ENCODE assay signal across 9 cellular contexts in genomic region chr5:179608131-179608581, GRCh38. TPM values are rescaled to one million over a fixed set of nuclear protein-coding genes. Genes with fewer than 3 reads are reported as not detected.
DNase-seq lines count a peak whose midpoint lies in the region; ATAC-seq lines count a peak whose summit lies in the region.
"Had no signal": no experiment of that assay in that cellular context is flagged by ENCODE, and none has a peak within 500 bp of the region (broad histone marks: within the 10 kb centered on the region; RNA-seq: fewer than 3 reads in every experiment).

No MANE protein-coding gene starts in this region.

- peaks cover 66% of the 10 kb centered on the region for H3K36me3 Mint-ChIP-seq in activated T-helper 2 cell treated with anti-CD3 and anti-CD28 coated beads, Interferon-gamma antibody, Interleukin-2, Interleukin-4, amounts not matched to agents 10 μg/mL and 5 μg/mL and 100 μg/mL, durations not matched to agents 14 hours and 24 hours and 36 hours (ENCODE audit: low read depth)
- H3K36me3 Mint-ChIP-seq in memory B cell = peaks cover 40% of the 10 kb centered on the region

- no peak overlapping the region for H3K27ac ChIP-seq in Karpas-422 (ENCODE audit: low read length)

- H3K27ac Mint-ChIP-seq in activated T-helper 2 cell treated with anti-CD3 and anti-CD28 coated beads, Interferon-gamma antibody, Interleukin-2, Interleukin-4, amounts not matched to agents 10 μg/mL and 5 μg/mL and 100 μg/mL, durations not matched to agents 14 hours and 24 hours and 36 hours = peak overlapping the region; percentile 68
- no peak overlapping the region for H3K27ac Mint-ChIP-seq in memory B cell

- H3K9me3 Mint-ChIP-seq in activated T-helper 2 cell treated with anti-CD3 and anti-CD28 coated beads, Interferon-gamma antibody, Interleukin-2, Interleukin-4, amounts not matched to agents 10 μg/mL and 5 μg/mL and 100 μg/mL, durations not matched to agents 14 hours and 24 hours and 36 hours = no peaks in the 10 kb centered on the region
- H3K9me3 Mint-ChIP-seq in memory B cell = no peaks in the 10 kb centered on the region

- no peaks in the 10 kb centered on the region for H3K79me2 ChIP-seq in Karpas-422 (ENCODE audit: low read length)

- ATAC-seq in memory B cell (ENCODE audit: low read depth) (peak; percentile 20), GM18498 (IDR thresholded peaks at IDR 0.05; ENCODE audit: unreplicated experiment) (no peak), GM18907 (IDR thresholded peaks at IDR 0.05; ENCODE audit: unreplicated experiment) (no peak)

- no peaks in the 10 kb centered on the region for H3K9me2 ChIP-seq in Karpas-422 (replicated peaks; ENCODE audit: insufficient read depth, low read length)

- H3K4me1 ChIP-seq in Karpas-422 (ENCODE audit: low read length) = no peaks in the 10 kb centered on the region

- H2AFZ ChIP-seq in Karpas-422 (ENCODE audit: low read length) = no peak overlapping the region

- peaks cover 11% of the 10 kb centered on the region; the same call in 1 of the 2 replicates for H4K20me1 ChIP-seq in Karpas-422 (ENCODE audit: insufficient read depth, low read depth, low read length)

- no peaks in the 10 kb centered on the region for H3K27me3 ChIP-seq in Karpas-422 (ENCODE audit: low read length)

- in situ Hi-C loops in ACHN (cut with HindIII; ENCODE audit: low pct_ligation_motif_present, low pct_unique_long_range_greater_than_20kb, low sequenced_read_pairs) = no loop called here

- peaks cover 35% of the 10 kb centered on the region for H3K4me1 Mint-ChIP-seq in activated T-helper 2 cell treated with anti-CD3 and anti-CD28 coated beads, Interferon-gamma antibody, Interleukin-2, Interleukin-4, amounts not matched to agents 10 μg/mL and 5 μg/mL and 100 μg/mL, durations not matched to agents 14 hours and 24 hours and 36 hours (ENCODE audit: low read depth)
- peaks cover 11% of the 10 kb centered on the region for H3K4me1 Mint-ChIP-seq in memory B cell

- H3K4me3 ChIP-seq in Karpas-422 (ENCODE audit: low read length) = no peak overlapping the region

- H3K9me3 ChIP-seq in Karpas-422 (ENCODE audit: low read length) = no peaks in the 10 kb centered on the region

- peaks cover 26% of the 10 kb centered on the region; the same call in 1 of the 2 replicates for H3K36me3 ChIP-seq in Karpas-422 (ENCODE audit: insufficient read depth, low read length)

- peak; percentile 58 for DNase-seq in A172 (ENCODE audit: low spot score)
- peak; percentile 67 for DNase-seq in Karpas-422
- peak; percentile 57 for DNase-seq in activated T-helper 2 cell treated with anti-CD3 and anti-CD28 coated beads, Interferon-gamma antibody, Interleukin-2, Interleukin-4, amounts not matched to agents 10 μg/mL and 5 μg/mL and 100 μg/mL, durations not matched to agents 14 hours and 24 hours and 36 hours (ENCODE audit: low spot score)
- DNase-seq in memory B cell (ENCODE audit: low spot score in 2 of 2) = no peak
- no peak for DNase-seq in ACHN
- no peak for DNase-seq in NCI-H446 (lab: John Stamatoyannopoulos, UW)
- DNase-seq: kidney glomerular epithelial cell had no signal

- H3K4me2 ChIP-seq in Karpas-422 (ENCODE audit: low read depth, low read length, poor library complexity, severe bottlenecking) = no peak overlapping the region

- no peak overlapping the region for H3K4me3 Mint-ChIP-seq in activated T-helper 2 cell treated with anti-CD3 and anti-CD28 coated beads, Interferon-gamma antibody, Interleukin-2, Interleukin-4, amounts not matched to agents 10 μg/mL and 5 μg/mL and 100 μg/mL, durations not matched to agents 14 hours and 24 hours and 36 hours (ENCODE audit: low read depth)
- H3K4me3 Mint-ChIP-seq in memory B cell = no peak overlapping the region

- no peak overlapping the region for H3K9ac ChIP-seq in Karpas-422 (ENCODE audit: low read length)

- H3K27me3 Mint-ChIP-seq in activated T-helper 2 cell treated with anti-CD3 and anti-CD28 coated beads, Interferon-gamma antibody, Interleukin-2, Interleukin-4, amounts not matched to agents 10 μg/mL and 5 μg/mL and 100 μg/mL, durations not matched to agents 14 hours and 24 hours and 36 hours (ENCODE audit: low read depth) = no peaks in the 10 kb centered on the region
- no peaks in the 10 kb centered on the region for H3K27me3 Mint-ChIP-seq in memory B cell

- intact Hi-C loops in activated T-helper 2 cell treated with anti-CD3 and anti-CD28 coated beads, Interferon-gamma antibody, Interleukin-2, Interleukin-4, amounts not matched to agents 10 μg/mL and 5 μg/mL and 100 μg/mL, durations not matched to agents 14 hours and 24 hours and 36 hours (cut with micrococcal nuclease) = no loop called here

RNA-seq across cellular contexts. Expression of gene HNRNPH1, which starts 15.3 kb away (rescaled TPM):
- total RNA-seq in A172 (2014; rRNA removed; shearing (Covaris generic)) = 529 and 554 TPM in 2 replicates
- total RNA-seq in Karpas-422 (2014; rRNA removed; shearing (Covaris generic); ENCODE audit: low replicate concordance) = 484 and 580 TPM in 2 replicates
- total RNA-seq in activated T-helper 2 cell treated with anti-CD3 and anti-CD28 coated beads, Interferon-gamma antibody, Interleukin-2, Interleukin-4, amounts not matched to agents 10 μg/mL and 5 μg/mL and 100 μg/mL, durations not matched to agents 14 hours and 24 hours and 36 hours = 1,015 and 1,039 TPM in 2 replicates

RNA-seq across cellular contexts. Expression of gene RUFY1, which starts 57.8 kb away (rescaled TPM):
- total RNA-seq in A172 (2014; rRNA removed; shearing (Covaris generic)) = 97.0 and 124 TPM in 2 replicates
- total RNA-seq in Karpas-422 (2014; rRNA removed; shearing (Covaris generic); ENCODE audit: low replicate concordance) = 40.9 and 66.4 TPM in 2 replicates
- total RNA-seq in activated T-helper 2 cell treated with anti-CD3 and anti-CD28 coated beads, Interferon-gamma antibody, Interleukin-2, Interleukin-4, amounts not matched to agents 10 μg/mL and 5 μg/mL and 100 μg/mL, durations not matched to agents 14 hours and 24 hours and 36 hours = 40.2 and 42.0 TPM in 2 replicates

Comparison
In these comparisons a context has a peak if more than half of its experiments do, and no peak if none do; other contexts are left out.
1. DNase-seq: peak in A172 (single experiment), Karpas-422 (single experiment) and activated T-helper 2 cell treated with anti-CD3 and anti-CD28 coated beads, Interferon-gamma antibody, Interleukin-2, Interleukin-4, amounts not matched to agents 10 μg/mL and 5 μg/mL and 100 μg/mL, durations not matched to agents 14 hours and 24 hours and 36 hours (single experiment); none in memory B cell (0 of 2), ACHN (single experiment) and NCI-H446 (0 of 2).